ENCODE assay signal across 18 cellular contexts in the genomic region with DNA sequence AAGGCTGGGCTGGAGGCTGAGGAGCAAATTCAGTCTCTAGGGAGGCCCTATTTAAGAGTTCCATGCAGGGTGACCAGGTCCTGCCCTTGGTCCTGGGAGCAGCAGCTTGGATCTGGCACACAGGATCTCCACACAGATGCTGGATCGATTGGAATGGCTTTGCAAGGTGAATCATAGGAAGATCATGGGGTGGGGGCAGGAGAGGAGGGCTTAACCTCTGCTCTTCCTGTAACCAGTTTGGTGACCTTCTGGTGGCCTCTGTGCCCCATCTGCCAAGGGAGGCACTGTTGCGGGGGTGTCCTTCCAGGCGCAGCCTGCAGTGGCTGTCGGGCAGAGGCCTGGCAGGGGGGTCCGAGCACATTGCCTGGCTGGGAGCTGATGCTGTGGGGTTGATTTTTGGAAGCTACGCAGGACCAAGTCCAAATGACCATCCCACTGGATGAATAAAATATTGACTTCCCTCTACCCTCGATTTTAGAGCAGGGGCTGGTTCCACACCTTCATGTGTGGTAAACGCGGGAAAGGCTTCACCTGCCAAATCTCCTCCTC.
A peak's percentile ranks its signal among the peaks of the same experiment; 100 is the strongest.
DNase-seq lines count a peak whose midpoint lies in the region; ATAC-seq, FAIRE-seq and TF ChIP-seq lines count a peak whose summit lies in the region.
"Had no signal": no experiment of that assay in that cellular context is flagged by ENCODE, and none has a peak within 500 bp of the region (broad histone marks: within the 10 kb centered on the region; RNA-seq: fewer than 3 reads in every experiment).

No MANE protein-coding gene starts in this region.

- no peaks in the 10 kb centered on the region for H3K27me3 ChIP-seq in H7 (ENCODE audit: control insufficient read depth, insufficient read depth, low read length)
- H3K27me3 ChIP-seq: BLaER1 treated with 17β-estradiol and CSF1 and Interleukin-3, amounts not matched to agents 10 nM and 100 nM had no signal

- peak; percentile 13 for FAIRE-seq in urothelium cell line (lab: Jason Lieb, UNC)
- FAIRE-seq: A549, GM12891, H54 had no signal

- no peaks in the 10 kb centered on the region for H3K4me1 Mint-ChIP-seq in activated T-cell treated with anti-CD3 and anti-CD28 coated beads, Interleukin-2, amount 50 U/mL, for 72 hours (ENCODE audit: low read depth)
- peaks cover 5% of the 10 kb centered on the region for H3K4me1 Mint-ChIP-seq in nephron progenitor cell

- H3K36me3 Mint-ChIP-seq in activated T-cell treated with anti-CD3 and anti-CD28 coated beads, Interleukin-2, amount 50 U/mL, for 72 hours (ENCODE audit: insufficient read depth in 2 of 2), result peaks cover 0 to 4% of the 10 kb centered on the region in 2 donors
- H3K36me3 Mint-ChIP-seq in nephron progenitor cell (ENCODE audit: low read depth), result peaks cover 26% of the 10 kb centered on the region

- H3K4me3 Mint-ChIP-seq in activated T-cell treated with anti-CD3 and anti-CD28 coated beads, Interleukin-2, amount 50 U/mL, for 72 hours, result no peak overlapping the region
- no peak overlapping the region for H3K4me3 Mint-ChIP-seq in nephron progenitor cell
- H3K4me3 Mint-ChIP-seq: CD8-positive, alpha-beta T cell had no signal

- peak; percentile 6 to 12 for DNase-seq in activated T-cell treated with anti-CD3 and anti-CD28 coated beads, Interleukin-2, amount 50 U/mL, for 48 hours
- DNase-seq in activated T-cell treated with anti-CD3 and anti-CD28 coated beads, Interleukin-2, amount 50 U/mL, for 72 hours, result no peak
- DNase-seq in H7, result peak; percentile 27
- no peak for DNase-seq in nephron progenitor cell
- DNase-seq in urothelium cell line (ENCODE audit: low spot score), result no peak
- DNase-seq in NK-92 treated with Interleukin-12 subunit alpha and Interleukin-12 subunit beta, amount 100 ng/mL, for 24 hours (lab: John Stamatoyannopoulos, UW), result no peak
- no peak for DNase-seq in NCI-H1048 (lab: John Stamatoyannopoulos, UW)
- DNase-seq: Calu3, DMS53, NCI-H1417 treated with DMSO at 0.1 percent for 48 hours, NCI-H1930, NCI-H526, PC-9 had no signal

- no peak for TF ChIP-seq CTCF in nephron progenitor cell (IDR thresholded peaks at IDR 0.05)

- H3K4me3 ChIP-seq in H7 (ENCODE audit: insufficient read depth, low read depth, low read length), result no peak overlapping the region
- H3K4me3 ChIP-seq: A549; BLaER1 treated with 17β-estradiol and CSF1 and Interleukin-3, amounts not matched to agents 10 nM and 100 nM; PC-9 had no signal

- H3K36me3 ChIP-seq in H7 (replicated peaks; ENCODE audit: control insufficient read depth, insufficient read depth, low read length), result no peaks in the 10 kb centered on the region
- H3K36me3 ChIP-seq: BLaER1 treated with 17β-estradiol and CSF1 and Interleukin-3, amounts not matched to agents 10 nM and 100 nM had no signal

- no peaks in the 10 kb centered on the region for H3K27me3 Mint-ChIP-seq in activated T-cell treated with anti-CD3 and anti-CD28 coated beads, Interleukin-2, amount 50 U/mL, for 72 hours (ENCODE audit: low read depth)
- H3K27me3 Mint-ChIP-seq in nephron progenitor cell (ENCODE audit: low read depth, poor library complexity), result peaks cover 3% of the 10 kb centered on the region

- no peaks in the 10 kb centered on the region for H3K9me3 Mint-ChIP-seq in activated T-cell treated with anti-CD3 and anti-CD28 coated beads, Interleukin-2, amount 50 U/mL, for 72 hours
- H3K9me3 Mint-ChIP-seq in nephron progenitor cell, result no peaks in the 10 kb centered on the region
- H3K9me3 Mint-ChIP-seq: CD8-positive, alpha-beta T cell had no signal

- H3K27ac Mint-ChIP-seq in activated T-cell treated with anti-CD3 and anti-CD28 coated beads, Interleukin-2, amount 50 U/mL, for 72 hours, result no peak overlapping the region
- peak overlapping the region; percentile 66 for H3K27ac Mint-ChIP-seq in nephron progenitor cell
- H3K27ac Mint-ChIP-seq: CD8-positive, alpha-beta T cell had no signal

- ATAC-seq in activated T-cell treated with anti-CD3 and anti-CD28 coated beads, Interleukin-2, amount 50 U/mL, for 72 hours (replicated peaks in 1 of 2), result no peak
- ATAC-seq: A549; CD8-positive, alpha-beta T cell had no signal

Comparison
In these comparisons a context has a peak if more than half of its experiments do, and no peak if none do; other contexts are left out.
1. DNase-seq: peak in activated T-cell treated with anti-CD3 and anti-CD28 coated beads, Interleukin-2, amount 50 U/mL, for 48 hours (2 of 2) and H7 (single experiment); none in activated T-cell treated with anti-CD3 and anti-CD28 coated beads, Interleukin-2, amount 50 U/mL, for 72 hours (0 of 2), nephron progenitor cell (single experiment), urothelium cell line (single experiment), NK-92 treated with Interleukin-12 subunit alpha and Interleukin-12 subunit beta, amount 100 ng/mL, for 24 hours (single experiment) and NCI-H1048 (single experiment).